In genomic region chr1:180609643-180610555, GRCh38 we compare ENCODE assay signal across 13 cellular contexts. TPM values are rescaled to one million over a fixed set of nuclear protein-coding genes. Genes with fewer than 3 reads are reported as not detected.
A peak's percentile ranks its signal among the peaks of the same experiment; 100 is the strongest.
DNase-seq lines count a peak whose midpoint lies in the region; ATAC-seq and TF ChIP-seq lines count a peak whose summit lies in the region.
"Had no signal": no experiment of that assay in that cellular context is flagged by ENCODE, and none has a peak within 500 bp of the region (broad histone marks: within the 10 kb centered on the region; RNA-seq: fewer than 3 reads in every experiment).

No MANE protein-coding gene starts in this region.

- DNase-seq in GF-D8 (lab: John Stamatoyannopoulos, UW) (peak; percentile 10), NOMO-1 treated with dmso at 0.1 percent for 144 hours (lab: John Stamatoyannopoulos, UW; ENCODE audit: unreplicated experiment) (peak; percentile 19), esophagus squamous epithelium (lab: John Stamatoyannopoulos, UW) (no peak), neural progenitor cell (ENCODE audit: low spot score) (no peak), HAP-1 (ENCODE audit: low spot score in 2 of 2) (no peak), retina (no peak), adrenal gland (no peak)
- DNase-seq: activated CD8-positive, alpha-beta memory T cell treated with anti-CD3 and anti-CD28 coated beads, Interleukin-2, amount 50 U/mL, for 4 hours; NCI-H187 had no signal

- no peaks in the 10 kb centered on the region for H4K20me1 ChIP-seq in neural progenitor cell (ENCODE audit: low read depth)

- H3K4me1 ChIP-seq in esophagus squamous epithelium (peaks cover 18 to 55% (median 36%) of the 10 kb centered on the region in 3 donors), neural progenitor cell (peaks cover 37% of the 10 kb centered on the region), HAP-1 (peaks cover 15% of the 10 kb centered on the region), adrenal gland (replicated peaks in 1 of 2) (peaks cover 6 to 25% of the 10 kb centered on the region in 2 donors)

- no peak for TF ChIP-seq CTCF in esophagus squamous epithelium (IDR thresholded peaks at IDR 0.05)
- TF ChIP-seq CTCF in neural progenitor cell (IDR thresholded peaks at IDR 0.05) = no peak
- TF ChIP-seq CTCF in adrenal gland (IDR thresholded peaks at IDR 0.05) = no peak

- H3K27ac ChIP-seq in esophagus squamous epithelium (peak overlapping the region; percentile 55 to 81 (median 72)), neural progenitor cell (no peak overlapping the region), adrenal gland (peak overlapping the region in 2 of 5 donors; percentile 82 to 94)

- TF ChIP-seq POLR2A in esophagus squamous epithelium (IDR thresholded peaks at IDR 0.05) = no peak
- TF ChIP-seq POLR2A in adrenal gland (IDR thresholded peaks at IDR 0.05) = no peak

- no peak overlapping the region for H3K4me3 Mint-ChIP-seq in neural progenitor cell
- H3K4me3 Mint-ChIP-seq: central memory CD8-positive, alpha-beta T cell had no signal

- in situ Hi-C loops in HAP-1 (cut with MboI; ENCODE audit: low sequenced_read_pairs) = no loop called here

- H3K4me1 Mint-ChIP-seq in neural progenitor cell = peaks cover 35% of the 10 kb centered on the region

- H3K36me3 Mint-ChIP-seq in neural progenitor cell = no peaks in the 10 kb centered on the region

- no peaks in the 10 kb centered on the region for H3F3A ChIP-seq in neural progenitor cell (ENCODE audit: low read depth)

- H3K9me3 ChIP-seq in esophagus squamous epithelium = no peaks in the 10 kb centered on the region
- H3K9me3 ChIP-seq in neural progenitor cell (ENCODE audit: low read depth) = no peaks in the 10 kb centered on the region
- H3K9me3 ChIP-seq in HAP-1 = no peaks in the 10 kb centered on the region
- no peaks in the 10 kb centered on the region for H3K9me3 ChIP-seq in adrenal gland (replicated peaks in 1 of 3)

- H3K9me3 Mint-ChIP-seq in neural progenitor cell = no peaks in the 10 kb centered on the region
- H3K9me3 Mint-ChIP-seq: central memory CD8-positive, alpha-beta T cell had no signal

- H3K4me3 ChIP-seq in esophagus squamous epithelium = no peak overlapping the region
- no peak overlapping the region for H3K4me3 ChIP-seq in neural progenitor cell
- no peak overlapping the region for H3K4me3 ChIP-seq in HAP-1
- H3K4me3 ChIP-seq in adrenal gland = no peak overlapping the region

- H3K9ac ChIP-seq in neural progenitor cell = no peak overlapping the region

- intact Hi-C loops in esophagus squamous epithelium (cut with DNase I) = no loop called here
- intact Hi-C loops in adrenal gland (cut with DNase I) = no loop called here

- ATAC-seq in GM21390 (IDR thresholded peaks at IDR 0.05; ENCODE audit: unreplicated experiment) = no peak

- peak overlapping the region; percentile 35 for H2AFZ ChIP-seq in neural progenitor cell (replicated peaks)

- H3K27ac Mint-ChIP-seq in neural progenitor cell = no peak overlapping the region

- H3K36me3 ChIP-seq in esophagus squamous epithelium = no peaks in the 10 kb centered on the region
- no peaks in the 10 kb centered on the region for H3K36me3 ChIP-seq in neural progenitor cell
- no peaks in the 10 kb centered on the region for H3K36me3 ChIP-seq in HAP-1 (replicated peaks)
- no peaks in the 10 kb centered on the region for H3K36me3 ChIP-seq in adrenal gland (replicated peaks in 1 of 2)

- H3K4me2 ChIP-seq in neural progenitor cell = peak overlapping the region; percentile 3

- peaks cover 4% of the 10 kb centered on the region for H3K27me3 Mint-ChIP-seq in neural progenitor cell (ENCODE audit: insufficient read depth, low read depth)
- H3K27me3 Mint-ChIP-seq: central memory CD8-positive, alpha-beta T cell had no signal

- H3K79me2 ChIP-seq in neural progenitor cell (ENCODE audit: low read depth) = no peaks in the 10 kb centered on the region

- WGBS in esophagus squamous epithelium, 2 donors = 51 to 60% methylated on average over 7 of the region's 7 CpGs
- 85 to 88% (median 86%) methylated on average over 7 of the region's 7 CpGs for WGBS in adrenal gland, 4 donors

- H3K27me3 ChIP-seq in esophagus squamous epithelium (no peaks in the 10 kb centered on the region), neural progenitor cell (no peaks in the 10 kb centered on the region), HAP-1 (ENCODE audit: low read depth) (no peaks in the 10 kb centered on the region), adrenal gland (no peaks in the 10 kb centered on the region)

RNA-seq across cellular contexts. Expression of gene XPR1, which starts 21.9 kb away (rescaled TPM):
- total RNA-seq in esophagus squamous epithelium (10 to 100 TPM in 3 of 4 donors, 1 to 10 TPM in 1; 6.8 to 23.1 (median 17.2) TPM), neural progenitor cell (ENCODE audit: low replicate concordance) (54.8 and 75.0 TPM in 2 replicates), adrenal gland (10 to 100 TPM; 16.1 to 53.0 (median 29.6) TPM)
- polyA plus RNA-seq in adrenal gland = 10 to 100 TPM in 1 of 3 donors, 1 to 10 TPM in 2; 4.8 to 24.1 (median 5.6) TPM

RNA-seq across cellular contexts. Expression of gene OVAAL, which starts 51.1 kb away (rescaled TPM):
- total RNA-seq in esophagus squamous epithelium (not detected), neural progenitor cell (ENCODE audit: low replicate concordance) (not detected in 2 replicates), adrenal gland (under 1 TPM in 1 of 8 donors, not detected in 7; 0.14 TPM)
- not detected for polyA plus RNA-seq in adrenal gland
- total RNA-seq: osteocyte; T-helper 1 cell treated with Interleukin-12 subunit alpha and Interleukin-12 subunit beta and Interleukin-4 antibody, amounts not matched to agents 30 ng/mL and 1 ng/mL, for 36 hours had no signal

Comparison
In these comparisons a context has a peak if more than half of its experiments do, and no peak if none do; other contexts are left out.
1. DNase-seq: peak in GF-D8 (single experiment) and NOMO-1 treated with dmso at 0.1 percent for 144 hours (single experiment); none in esophagus squamous epithelium (single experiment), neural progenitor cell (single experiment), HAP-1 (0 of 2), retina (single experiment) and adrenal gland (0 of 7).